ENCODE assay signal across 11 cellular contexts in genomic region chr1:1274931-1275431, GRCh38. TPM values are rescaled to one million over a fixed set of nuclear protein-coding genes. Genes with fewer than 3 reads are reported as not detected.
A peak's percentile ranks its signal among the peaks of the same experiment; 100 is the strongest.
DNase-seq lines count a peak whose midpoint lies in the region; ATAC-seq, FAIRE-seq and TF ChIP-seq lines count a peak whose summit lies in the region.
"Had no signal": no experiment of that assay in that cellular context is flagged by ENCODE, and none has a peak within 500 bp of the region (broad histone marks: within the 10 kb centered on the region; RNA-seq: fewer than 3 reads in every experiment).

No MANE protein-coding gene starts in this region.

- H2BK5ac ChIP-seq in neuronal stem cell (ENCODE audit: low read length): no peak overlapping the region

- H3K9me3 ChIP-seq in CD8-positive, alpha-beta T cell (ENCODE audit: low read length): no peaks in the 10 kb centered on the region
- H3K9me3 ChIP-seq in OCI-LY3 (ENCODE audit: insufficient read depth, low read length) (no peaks in the 10 kb centered on the region), neuronal stem cell (replicated peaks in 1 of 2; ENCODE audit: control insufficient read depth in 2 of 2, insufficient read depth in 1 of 2, low read depth in 1 of 2, low read length in 2 of 2) (peaks cover 0 to 2% of the 10 kb centered on the region in 2 donors)
- H3K9me3 ChIP-seq: esophagus squamous epithelium had no signal

- peak overlapping the region; percentile 96 for H2BK15ac ChIP-seq in neuronal stem cell (ENCODE audit: low read length)

- no peaks in the 10 kb centered on the region for H3K9me3 Mint-ChIP-seq in CD8-positive, alpha-beta T cell

- peak overlapping the region; percentile 87 for H2BK120ac ChIP-seq in neuronal stem cell (ENCODE audit: low read depth, low read length)

- H3K27ac ChIP-seq in CD8-positive, alpha-beta T cell (ENCODE audit: low read depth, low read length): no peak overlapping the region
- no peak overlapping the region for H3K27ac ChIP-seq in OCI-LY3 (ENCODE audit: low read length)
- no peak overlapping the region for H3K27ac ChIP-seq in coronary artery
- no peak overlapping the region for H3K27ac ChIP-seq in neuronal stem cell (replicated peaks; ENCODE audit: low read length)

- peak overlapping the region; percentile 73 for H3K23ac ChIP-seq in neuronal stem cell (ENCODE audit: low read depth, low read length, poor library complexity)

- H3K18ac ChIP-seq in neuronal stem cell (ENCODE audit: low read length): peak overlapping the region; percentile 100

- POLR2A ChIA-PET in CD8-positive, alpha-beta T cell (lab: Charles Lee): interaction anchor here (1.3 to 1.7 kb wide), 2 partner anchors 43 to 101 kb away, joined by 3 to 6 read pairs; partner anchors contain the start of genes B3GALT6 and SDF4

- H4K20me1 ChIP-seq in OCI-LY3 (ENCODE audit: insufficient read depth, low read length): peaks cover 27% of the 10 kb centered on the region

- H4K91ac ChIP-seq in neuronal stem cell (ENCODE audit: low read depth, low read length, poor library complexity): peak overlapping the region; percentile 92

- peak overlapping the region; percentile 86 for H4K8ac ChIP-seq in neuronal stem cell (ENCODE audit: low read depth, low read length)

- H3K4ac ChIP-seq in neuronal stem cell (ENCODE audit: low read length): peak overlapping the region; percentile 89

- TF ChIP-seq CTCF in CD8-positive, alpha-beta T cell (IDR thresholded peaks at IDR 0.05): no peak
- TF ChIP-seq CTCF in OCI-LY3 (IDR thresholded peaks at IDR 0.05; ENCODE audit: low read depth, low read length) (no peak), coronary artery (IDR thresholded peaks at IDR 0.05) (no peak)

- intact Hi-C loops in CD8-positive, alpha-beta T cell (cut with DNase I, micrococcal nuclease): loop anchor here (1.0 to 5.0 kb wide), 3 partner anchors 32 to 159 kb away; partner anchors contain the start of genes ACAP3 (in 1 of the 2), AURKAIP1 (in 1 of the 2), C1orf159 (in 1 of the 2) and PUSL1 (in 1 of the 2)

- H3K4me2 ChIP-seq in OCI-LY3 (ENCODE audit: low read length): peak overlapping the region; percentile 92
- peak overlapping the region; percentile 93 for H3K4me2 ChIP-seq in neuronal stem cell (ENCODE audit: insufficient read depth, low read length, poor library complexity, severe bottlenecking)

- peak overlapping the region; percentile 99 for H2AK5ac ChIP-seq in neuronal stem cell (ENCODE audit: low read depth, low read length)

- H3K4me1 Mint-ChIP-seq in CD8-positive, alpha-beta T cell (ENCODE audit: low read depth): peaks cover 33% of the 10 kb centered on the region

- CTCF ChIA-PET in CD8-positive, alpha-beta T cell (lab: Charles Lee): interaction anchor here (1.2 kb wide), 1 partner anchor 152 kb away, joined by 3 read pairs; no protein-coding TSS in a partner anchor

- no peak overlapping the region for H3K4me3 ChIP-seq in CD8-positive, alpha-beta T cell (ENCODE audit: low read depth, low read length)
- peak overlapping the region; percentile 86; the same call in 1 of the 2 replicates for H3K4me3 ChIP-seq in OCI-LY3 (ENCODE audit: low read length)
- H3K4me3 ChIP-seq in coronary artery: peak overlapping the region; percentile 87
- peak overlapping the region; percentile 84 to 97 for H3K4me3 ChIP-seq in neuronal stem cell (ENCODE audit: low read length in 2 of 2)

- peaks cover 17% of the 10 kb centered on the region for H3K79me1 ChIP-seq in neuronal stem cell (ENCODE audit: low read depth, low read length)

- no peak overlapping the region for H3K9ac ChIP-seq in OCI-LY3 (ENCODE audit: low read length)
- H3K9ac ChIP-seq in neuronal stem cell (ENCODE audit: low read depth, low read length, poor library complexity): peak overlapping the region; percentile 93

- WGBS in neuronal stem cell (ENCODE audit: extremely low coverage in 2 of 2, insufficient read length in 2 of 2, insufficient replicate concordance in 1 of 2), 2 donors: no CpG with 5 or more reads among the region's 15 CpGs

- H3K36me3 Mint-ChIP-seq in CD8-positive, alpha-beta T cell: peaks cover 19% of the 10 kb centered on the region

- no peak for FAIRE-seq in HTR-8/SVneo (lab: Jason Lieb, UNC)

- DNase-seq in CD8-positive, alpha-beta T cell: no peak
- no peak for DNase-seq in coronary artery (ENCODE audit: low spot score)
- DNase-seq in neuronal stem cell (ENCODE audit: low spot score): no peak
- no peak for DNase-seq in central memory CD4-positive, alpha-beta T cell
- no peak for DNase-seq in amniotic stem cell (lab: John Stamatoyannopoulos, UW)
- no peak for DNase-seq in HTR-8/SVneo (ENCODE audit: insufficient read length, low spot score)
- no peak for DNase-seq in HPDE6-E6E7 (ENCODE audit: extremely low spot score)
- DNase-seq: esophagus squamous epithelium; stimulated activated CD4-positive, alpha-beta T cell treated with anti-CD3 and anti-CD28 coated beads, Interleukin-2, amount 100 ng/mL, for 48 hours had no signal

- H2BK12ac ChIP-seq in neuronal stem cell (ENCODE audit: low read length): peak overlapping the region; percentile 84

- H2AFZ ChIP-seq in OCI-LY3 (ENCODE audit: low read depth, low read length): no peak overlapping the region
- peak overlapping the region; percentile 98 for H2AFZ ChIP-seq in neuronal stem cell (ENCODE audit: low read length)

- ATAC-seq in CD8-positive, alpha-beta T cell: no peak

- no peaks in the 10 kb centered on the region for H3K36me3 ChIP-seq in CD8-positive, alpha-beta T cell (ENCODE audit: insufficient read depth, low read length)
- peaks cover 10% of the 10 kb centered on the region for H3K36me3 ChIP-seq in OCI-LY3 (replicated peaks; ENCODE audit: low read depth, low read length)
- peaks cover 8 to 27% of the 10 kb centered on the region in 2 donors for H3K36me3 ChIP-seq in neuronal stem cell (replicated peaks in 1 of 2; ENCODE audit: control insufficient read depth in 2 of 2, insufficient read depth in 2 of 2, low read length in 2 of 2)

- peaks cover 36% of the 10 kb centered on the region for H3K4me1 ChIP-seq in CD8-positive, alpha-beta T cell (ENCODE audit: insufficient read depth, low read length)
- H3K4me1 ChIP-seq in OCI-LY3 (ENCODE audit: low read length) (peaks cover 19% of the 10 kb centered on the region), neuronal stem cell (ENCODE audit: control insufficient read depth in 2 of 2, insufficient read depth in 1 of 2, low read depth in 1 of 2, low read length in 2 of 2) (peaks cover 14 to 20% of the 10 kb centered on the region in 2 donors)

- no peaks in the 10 kb centered on the region for H3K27me3 ChIP-seq in CD8-positive, alpha-beta T cell (ENCODE audit: insufficient read depth, low read length)
- H3K27me3 ChIP-seq in OCI-LY3 (ENCODE audit: low read depth, low read length): no peaks in the 10 kb centered on the region
- no peaks in the 10 kb centered on the region for H3K27me3 ChIP-seq in neuronal stem cell (ENCODE audit: control insufficient read depth in 3 of 3, insufficient read depth in 3 of 3, low read depth in 1 of 3, low read length in 3 of 3)
- H3K27me3 ChIP-seq: esophagus squamous epithelium had no signal

- peak overlapping the region; percentile 98 for H3K14ac ChIP-seq in neuronal stem cell (ENCODE audit: low read length)

- H3K27me3 Mint-ChIP-seq in CD8-positive, alpha-beta T cell (ENCODE audit: low read depth): no peaks in the 10 kb centered on the region

- H3K79me2 ChIP-seq in OCI-LY3 (ENCODE audit: low read length): peaks cover 37% of the 10 kb centered on the region

- peak overlapping the region; percentile 22 for H3K27ac Mint-ChIP-seq in CD8-positive, alpha-beta T cell

- peak overlapping the region; percentile 72 for H3K4me3 Mint-ChIP-seq in CD8-positive, alpha-beta T cell

RNA-seq across cellular contexts. Expression of gene UBE2J2, which starts 1.3 kb away (rescaled TPM):
- total RNA-seq in CD8-positive, alpha-beta T cell: 10 to 100 TPM; 46.4 to 50.7 TPM
- 43.4 TPM for polyA plus RNA-seq in neuronal stem cell (2013, experiment 1 of 2)
- 42.6 TPM for polyA plus RNA-seq in neuronal stem cell (2013, experiment 2 of 2)

RNA-seq across cellular contexts. Expression of gene SCNN1D, which starts 5.3 kb away (rescaled TPM):
- total RNA-seq in CD8-positive, alpha-beta T cell: 10 to 100 TPM; 11.4 to 13.9 TPM
- 3.7 TPM for polyA plus RNA-seq in neuronal stem cell (2013, experiment 1 of 2)
- 3.8 TPM for polyA plus RNA-seq in neuronal stem cell (2013, experiment 2 of 2)

RNA-seq across cellular contexts. Expression of gene C1QTNF12, which starts 28.5 kb away (rescaled TPM):
- total RNA-seq in CD8-positive, alpha-beta T cell: 1 to 10 TPM; 3.2 to 5.1 TPM
- 4.0 TPM for polyA plus RNA-seq in neuronal stem cell (2013, experiment 1 of 2)
- 4.6 TPM for polyA plus RNA-seq in neuronal stem cell (2013, experiment 2 of 2)
- total RNA-seq: SK-MEL-5 had no signal

RNA-seq across cellular contexts. Expression of gene ACAP3, which starts 32.7 kb away (rescaled TPM):
- 10 to 100 TPM; 46.6 to 47.5 TPM for total RNA-seq in CD8-positive, alpha-beta T cell
- 19.8 TPM for polyA plus RNA-seq in neuronal stem cell (2013, experiment 1 of 2)
- polyA plus RNA-seq in neuronal stem cell (2013, experiment 2 of 2): 18.5 TPM

RNA-seq across cellular contexts. Expression of gene PUSL1, which starts 33.4 kb away (rescaled TPM):
- total RNA-seq in CD8-positive, alpha-beta T cell: 10 to 100 TPM; 17.1 to 17.5 TPM
- 15.2 TPM for polyA plus RNA-seq in neuronal stem cell (2013, experiment 1 of 2)
- 15.0 TPM for polyA plus RNA-seq in neuronal stem cell (2013, experiment 2 of 2)
